8 cellular contexts compared by ENCODE assay signal in genomic region chr6:44072959-44073611, GRCh38. TPM values are rescaled to one million over a fixed set of nuclear protein-coding genes. Genes with fewer than 3 reads are reported as not detected.
A peak's percentile ranks its signal among the peaks of the same experiment; 100 is the strongest.
DNase-seq lines count a peak whose midpoint lies in the region; ATAC-seq and TF ChIP-seq lines count a peak whose summit lies in the region.

No MANE protein-coding gene starts in this region.

- peaks cover 18% of the 10 kb centered on the region for H3K27me3 Mint-ChIP-seq in CD8-positive, alpha-beta T cell (ENCODE audit: low read depth)
- peaks cover 22% of the 10 kb centered on the region for H3K27me3 Mint-ChIP-seq in activated T-cell treated with anti-CD3 and anti-CD28 coated beads, Interleukin-2, amount 50 U/mL, for 24 hours

- H3K9me3 ChIP-seq in CD8-positive, alpha-beta T cell (ENCODE audit: low read length): no peaks in the 10 kb centered on the region
- H3K9me3 ChIP-seq in osteoblast (ENCODE audit: low read depth, low read length): no peaks in the 10 kb centered on the region
- H3K9me3 ChIP-seq in thymus (ENCODE audit: control insufficient read depth): no peaks in the 10 kb centered on the region

- peaks cover 19% of the 10 kb centered on the region for H3K4me1 ChIP-seq in CD8-positive, alpha-beta T cell (ENCODE audit: insufficient read depth, low read length)
- peaks cover 27% of the 10 kb centered on the region for H3K4me1 ChIP-seq in KMS-11 (ENCODE audit: low read depth, poor library complexity, severe bottlenecking)
- peaks cover 39% of the 10 kb centered on the region for H3K4me1 ChIP-seq in osteoblast (ENCODE audit: insufficient read depth, low read length)
- H3K4me1 ChIP-seq in thymus (ENCODE audit: control insufficient read depth, insufficient read depth, low read length): peaks cover 12% of the 10 kb centered on the region

- H2AFZ ChIP-seq in KMS-11 (ENCODE audit: low read depth) (peak overlapping the region; percentile 96), osteoblast (ENCODE audit: low read length) (peak overlapping the region; percentile 73)

- ATAC-seq in CD8-positive, alpha-beta T cell: peak; percentile 83
- peak; percentile 40 for ATAC-seq in GM21529 (IDR thresholded peaks at IDR 0.05; ENCODE audit: unreplicated experiment)

- 2% methylated on average over 55 of the region's 55 CpGs for WGBS in thymus

- H3K4me3 Mint-ChIP-seq in CD8-positive, alpha-beta T cell: peak overlapping the region; percentile 98
- peak overlapping the region; percentile 82 for H3K4me3 Mint-ChIP-seq in activated T-cell treated with anti-CD3 and anti-CD28 coated beads, Interleukin-2, amount 50 U/mL, for 24 hours

- no peak overlapping the region for H3K27ac ChIP-seq in CD8-positive, alpha-beta T cell (ENCODE audit: low read depth, low read length)
- H3K27ac ChIP-seq in KMS-11 (peak overlapping the region; percentile 47; the same call in 1 of the 2 replicates), osteoblast (ENCODE audit: low read depth, low read length) (peak overlapping the region; percentile 98), thymus (ENCODE audit: low read depth) (peak overlapping the region; percentile 6)

- CTCF ChIA-PET in CD8-positive, alpha-beta T cell (lab: Charles Lee): interaction anchor here (1.1 to 8.9 kb wide), 9 partner anchors 9 to 395 kb away, joined by 3 to 153 read pairs (median 12); partner anchors contain the start of gene VEGFA

- intact Hi-C loops in CD8-positive, alpha-beta T cell (cut with DNase I, micrococcal nuclease): no loop called here

- H3K9me3 Mint-ChIP-seq in CD8-positive, alpha-beta T cell: no peaks in the 10 kb centered on the region
- no peaks in the 10 kb centered on the region for H3K9me3 Mint-ChIP-seq in activated T-cell treated with anti-CD3 and anti-CD28 coated beads, Interleukin-2, amount 50 U/mL, for 24 hours

- peak overlapping the region; percentile 86 for H3K27ac Mint-ChIP-seq in CD8-positive, alpha-beta T cell
- peak overlapping the region; percentile 84 for H3K27ac Mint-ChIP-seq in activated T-cell treated with anti-CD3 and anti-CD28 coated beads, Interleukin-2, amount 50 U/mL, for 24 hours

- no peaks in the 10 kb centered on the region for H4K20me1 ChIP-seq in KMS-11 (ENCODE audit: insufficient read depth)
- no peaks in the 10 kb centered on the region for H4K20me1 ChIP-seq in osteoblast (ENCODE audit: insufficient read depth, low read length)

- no peaks in the 10 kb centered on the region for H3K36me3 Mint-ChIP-seq in CD8-positive, alpha-beta T cell
- no peaks in the 10 kb centered on the region for H3K36me3 Mint-ChIP-seq in activated T-cell treated with anti-CD3 and anti-CD28 coated beads, Interleukin-2, amount 50 U/mL, for 24 hours (ENCODE audit: low read depth)

- peak; percentile 42 to 80 (median 66) for DNase-seq in CD8-positive, alpha-beta T cell
- peak; percentile 81 for DNase-seq in activated T-cell treated with anti-CD3 and anti-CD28 coated beads, Interleukin-2, amount 50 U/mL, for 24 hours
- peak; percentile 85 for DNase-seq in fibroblast of villous mesenchyme (ENCODE audit: low read depth)
- DNase-seq in osteoblast (ENCODE audit: insufficient read length, low spot score, missing footprints): peak; percentile 99
- DNase-seq in amniotic stem cell (lab: John Stamatoyannopoulos, UW): no peak

- H3K4me3 ChIP-seq in CD8-positive, alpha-beta T cell (ENCODE audit: low read depth, low read length): peak overlapping the region; percentile 77
- H3K4me3 ChIP-seq in KMS-11 (IDR thresholded peaks at IDR 0.05; ENCODE audit: insufficient read depth, low read depth, low read length) (no peak overlapping the region), fibroblast of villous mesenchyme (ENCODE audit: low read depth, low read length) (peak overlapping the region; percentile 50), osteoblast (ENCODE audit: insufficient read depth, low read length) (peak overlapping the region; percentile 71), thymus (ENCODE audit: low read length) (peak overlapping the region; percentile 62)

- TF ChIP-seq CTCF in CD8-positive, alpha-beta T cell (IDR thresholded peaks at IDR 0.05): no peak
- no peak for TF ChIP-seq CTCF in KMS-11 (conservative IDR thresholded peaks at IDR 0.05; ENCODE audit: low read depth, low read length)
- no peak for TF ChIP-seq CTCF in fibroblast of villous mesenchyme (IDR thresholded peaks at IDR 0.05; ENCODE audit: insufficient read depth, low read depth, low read length)
- no peak for TF ChIP-seq CTCF in osteoblast (IDR thresholded peaks at IDR 0.05; ENCODE audit: extremely low read depth, low read depth, low read length)

- H3K4me2 ChIP-seq in KMS-11 (peak overlapping the region; percentile 99), osteoblast (ENCODE audit: insufficient read depth, low read length) (peak overlapping the region; percentile 88)

- H3K27me3 ChIP-seq in CD8-positive, alpha-beta T cell (ENCODE audit: insufficient read depth, low read length): no peaks in the 10 kb centered on the region
- H3K27me3 ChIP-seq in KMS-11 (ENCODE audit: insufficient read depth, low read depth): no peaks in the 10 kb centered on the region
- no peaks in the 10 kb centered on the region for H3K27me3 ChIP-seq in osteoblast (ENCODE audit: insufficient read depth, low read length)
- peaks cover 19% of the 10 kb centered on the region for H3K27me3 ChIP-seq in thymus (ENCODE audit: control insufficient read depth, insufficient read depth)

- H3K36me3 ChIP-seq in CD8-positive, alpha-beta T cell (ENCODE audit: insufficient read depth, low read length): no peaks in the 10 kb centered on the region
- H3K36me3 ChIP-seq in KMS-11 (ENCODE audit: insufficient read depth) (no peaks in the 10 kb centered on the region), osteoblast (ENCODE audit: insufficient read depth, low read length) (no peaks in the 10 kb centered on the region), thymus (ENCODE audit: control insufficient read depth, insufficient read depth) (no peaks in the 10 kb centered on the region)

- H3K79me2 ChIP-seq in KMS-11 (ENCODE audit: insufficient read depth, low read depth) (no peaks in the 10 kb centered on the region), osteoblast (ENCODE audit: insufficient read depth, low read length) (no peaks in the 10 kb centered on the region)

- peaks cover 19% of the 10 kb centered on the region for H3K4me1 Mint-ChIP-seq in CD8-positive, alpha-beta T cell (ENCODE audit: low read depth)
- H3K4me1 Mint-ChIP-seq in activated T-cell treated with anti-CD3 and anti-CD28 coated beads, Interleukin-2, amount 50 U/mL, for 24 hours (ENCODE audit: low read depth): peaks cover 19% of the 10 kb centered on the region

- H3K9ac ChIP-seq in KMS-11: peak overlapping the region; percentile 47

- POLR2A ChIA-PET in CD8-positive, alpha-beta T cell (lab: Charles Lee): interaction anchor here (0.6 to 1.0 kb wide), 2 partner anchors 303 to 319 kb away, joined by 3 read pairs; partner anchors contain the start of gene VEGFA

RNA-seq across cellular contexts. Expression of gene MRPL14, which starts 54.2 kb away (rescaled TPM):
- 10 to 100 TPM; 10.3 to 10.5 TPM for total RNA-seq in CD8-positive, alpha-beta T cell
- total RNA-seq in fibroblast of villous mesenchyme (47.5 and 51.9 TPM in 2 replicates), osteoblast (47.7 and 49.9 TPM in 2 replicates)
- polyA plus RNA-seq in thymus: 48.4 TPM

RNA-seq across cellular contexts. Expression of gene TMEM63B, which starts 54.3 kb away (rescaled TPM):
- 10 to 100 TPM; 14.1 to 19.0 TPM for total RNA-seq in CD8-positive, alpha-beta T cell
- total RNA-seq in fibroblast of villous mesenchyme (21.3 and 32.4 TPM in 2 replicates), osteoblast (32.7 and 36.6 TPM in 2 replicates)
- 11.7 TPM for polyA plus RNA-seq in thymus
